ENCODE assay signal across 30 cellular contexts in the genomic region with DNA sequence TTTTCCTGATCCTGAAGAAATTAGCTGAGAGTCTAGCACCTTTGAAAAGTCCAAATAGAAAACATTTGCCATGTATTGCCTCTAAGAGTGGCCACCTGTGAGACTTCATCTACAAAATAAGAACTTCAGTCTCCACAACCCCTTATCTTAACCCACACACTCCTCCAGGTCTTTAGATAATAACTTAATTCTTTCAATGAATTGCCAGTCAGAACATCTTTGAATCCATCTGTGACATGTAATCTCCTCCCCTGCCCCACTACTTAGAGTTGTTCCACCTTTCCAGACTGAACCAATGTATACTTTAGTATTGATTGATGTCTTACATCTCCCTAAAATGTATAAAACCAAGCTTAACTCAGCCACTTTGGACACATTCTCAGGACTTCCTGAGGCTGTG.
"Had no signal": no experiment of that assay in that cellular context is flagged by ENCODE, and none has a peak within 500 bp of the region (broad histone marks: within the 10 kb centered on the region; RNA-seq: fewer than 3 reads in every experiment).

No MANE protein-coding gene starts in this region.

- FAIRE-seq: endothelial cell of umbilical vein had no signal

- H3K4me3 Mint-ChIP-seq: activated CD4-positive, alpha-beta memory T cell treated with anti-CD3 and anti-CD28 coated beads, Interleukin-2, amount 10 ng/mL, durations not matched to agents 7 days and 5 days; activated CD4-positive, alpha-beta T cell treated with anti-CD3 and anti-CD28 coated beads, Interleukin-2, amount 10 ng/mL, durations not matched to agents 7 days and 5 days; activated naive CD4-positive, alpha-beta T cell treated with anti-CD3 and anti-CD28 coated beads, Interleukin-2, amount 10 ng/mL, durations not matched to agents 7 days and 5 days; activated naive CD8-positive, alpha-beta T cell treated with anti-CD3 and anti-CD28 coated beads, Interleukin-2, amount 10 ng/mL, durations not matched to agents 7 days and 5 days; activated T-cell treated with anti-CD3 and anti-CD28 coated beads, Interleukin-2, amount 50 U/mL, for 24 hours; activated T-cell treated with anti-CD3 and anti-CD28 coated beads, Interleukin-2, amount 50 U/mL, for 72 hours; brain; WTC11 had no signal

- H3K36me3 Mint-ChIP-seq: activated naive CD4-positive, alpha-beta T cell treated with anti-CD3 and anti-CD28 coated beads, Interleukin-2, amount 10 ng/mL, durations not matched to agents 7 days and 5 days; activated naive CD4-positive, alpha-beta T cell treated with anti-CD3 and anti-CD28 coated beads, Interleukin-2, amount 50 U/mL, for 72 hours; activated naive CD8-positive, alpha-beta T cell treated with anti-CD3 and anti-CD28 coated beads, Interleukin-2, amount 10 ng/mL, durations not matched to agents 7 days and 5 days; brain; WTC11 had no signal

- H2AFZ ChIP-seq: hepatocyte had no signal

- H3K79me2 ChIP-seq: hepatocyte had no signal

- H3K4me1 Mint-ChIP-seq: activated CD4-positive, alpha-beta memory T cell treated with anti-CD3 and anti-CD28 coated beads, Interleukin-2, amount 10 ng/mL, durations not matched to agents 7 days and 5 days; activated CD4-positive, alpha-beta T cell treated with anti-CD3 and anti-CD28 coated beads, Interleukin-2, amount 10 ng/mL, durations not matched to agents 7 days and 5 days; activated naive CD8-positive, alpha-beta T cell treated with anti-CD3 and anti-CD28 coated beads, Interleukin-2, amount 10 ng/mL, durations not matched to agents 7 days and 5 days; brain had no signal

- H3K9me3 ChIP-seq: ascending aorta, breast epithelium, colonic mucosa had no signal

- H3K27me3 ChIP-seq: ascending aorta, breast epithelium, cardiac muscle cell, colonic mucosa, hepatocyte had no signal

- DNase-seq: activated CD4-positive, alpha-beta memory T cell treated with anti-CD3 and anti-CD28 coated beads, Interleukin-2, amount 10 ng/mL, durations not matched to agents 7 days and 5 days; activated CD4-positive, alpha-beta T cell treated with anti-CD3 and anti-CD28 coated beads for 1 hour; activated CD4-positive, alpha-beta T cell treated with anti-CD3 and anti-CD28 coated beads for 4 hours; activated CD4-positive, alpha-beta T cell treated with anti-CD3 and anti-CD28 coated beads, Interleukin-2, amount 10 ng/mL, durations not matched to agents 7 days and 5 days; activated CD4-positive, alpha-beta T cell treated with anti-CD3 and anti-CD28 coated beads, Interleukin-2, amount 50 U/mL, for 4 hours; activated CD8-positive, alpha-beta memory T cell treated with anti-CD3 and anti-CD28 coated beads, Interleukin-2, amount 50 U/mL, for 48 hours; activated gamma-delta T cell; activated naive CD4-positive, alpha-beta T cell; activated naive CD4-positive, alpha-beta T cell treated with anti-CD3 and anti-CD28 coated beads, Interleukin-2, amount 10 ng/mL, durations not matched to agents 7 days and 5 days; activated naive CD8-positive, alpha-beta T cell treated with anti-CD3 and anti-CD28 coated beads, Interleukin-2, amount 10 ng/mL, durations not matched to agents 7 days and 5 days; activated T-cell treated with anti-CD3 and anti-CD28 coated beads for 4 hours; activated T-cell treated with anti-CD3 and anti-CD28 coated beads, Interleukin-2, amount 50 U/mL, for 24 hours; activated T-cell treated with anti-CD3 and anti-CD28 coated beads, Interleukin-2, amount 50 U/mL, for 72 hours; central memory CD4-positive, alpha-beta T cell; cerebellar nuclear complex; colonic mucosa; effector CD8-positive, alpha-beta T cell; foreskin fibroblast; heart right ventricle; T-helper 2 cell had no signal

- H3K4me3 ChIP-seq: ascending aorta, breast epithelium, cardiac muscle cell, colonic mucosa, heart right ventricle, hepatocyte had no signal

- H3K27ac ChIP-seq: ascending aorta, breast epithelium, cardiac muscle cell, colonic mucosa, epithelial cell of prostate, heart right ventricle, hepatocyte had no signal

- H3K4me1 ChIP-seq: breast epithelium, colonic mucosa, heart right ventricle had no signal

- H3K27ac Mint-ChIP-seq: activated CD4-positive, alpha-beta memory T cell treated with anti-CD3 and anti-CD28 coated beads, Interleukin-2, amount 10 ng/mL, durations not matched to agents 7 days and 5 days; activated CD4-positive, alpha-beta T cell treated with anti-CD3 and anti-CD28 coated beads, Interleukin-2, amount 10 ng/mL, durations not matched to agents 7 days and 5 days; activated naive CD4-positive, alpha-beta T cell treated with anti-CD3 and anti-CD28 coated beads, Interleukin-2, amount 10 ng/mL, durations not matched to agents 7 days and 5 days; activated naive CD4-positive, alpha-beta T cell treated with anti-CD3 and anti-CD28 coated beads, Interleukin-2, amount 50 U/mL, for 72 hours; activated naive CD8-positive, alpha-beta T cell treated with anti-CD3 and anti-CD28 coated beads, Interleukin-2, amount 10 ng/mL, durations not matched to agents 7 days and 5 days; activated T-cell treated with anti-CD3 and anti-CD28 coated beads, Interleukin-2, amount 50 U/mL, for 24 hours; activated T-cell treated with anti-CD3 and anti-CD28 coated beads, Interleukin-2, amount 50 U/mL, for 72 hours; brain; WTC11 had no signal

- H3K4me2 ChIP-seq: hepatocyte had no signal

- H3K36me3 ChIP-seq: ascending aorta, breast epithelium, cardiac muscle cell, colonic mucosa, heart right ventricle had no signal

- H3K9me3 Mint-ChIP-seq: activated CD4-positive, alpha-beta memory T cell treated with anti-CD3 and anti-CD28 coated beads, Interleukin-2, amount 10 ng/mL, durations not matched to agents 7 days and 5 days; activated CD4-positive, alpha-beta T cell treated with anti-CD3 and anti-CD28 coated beads, Interleukin-2, amount 10 ng/mL, durations not matched to agents 7 days and 5 days; activated naive CD4-positive, alpha-beta T cell treated with anti-CD3 and anti-CD28 coated beads, Interleukin-2, amount 10 ng/mL, durations not matched to agents 7 days and 5 days; activated naive CD8-positive, alpha-beta T cell treated with anti-CD3 and anti-CD28 coated beads, Interleukin-2, amount 10 ng/mL, durations not matched to agents 7 days and 5 days; activated T-cell treated with anti-CD3 and anti-CD28 coated beads, Interleukin-2, amount 50 U/mL, for 24 hours; activated T-cell treated with anti-CD3 and anti-CD28 coated beads, Interleukin-2, amount 50 U/mL, for 72 hours had no signal

- ATAC-seq: activated naive CD4-positive, alpha-beta T cell treated with anti-CD3 and anti-CD28 coated beads, Interleukin-2, amount 50 U/mL, for 72 hours; activated T-cell treated with anti-CD3 and anti-CD28 coated beads, Interleukin-2, amount 50 U/mL, for 72 hours; esophagus mucosa; heart right ventricle; WTC11 had no signal
